1 cellular context compared by ENCODE assay signal in the genomic region with DNA sequence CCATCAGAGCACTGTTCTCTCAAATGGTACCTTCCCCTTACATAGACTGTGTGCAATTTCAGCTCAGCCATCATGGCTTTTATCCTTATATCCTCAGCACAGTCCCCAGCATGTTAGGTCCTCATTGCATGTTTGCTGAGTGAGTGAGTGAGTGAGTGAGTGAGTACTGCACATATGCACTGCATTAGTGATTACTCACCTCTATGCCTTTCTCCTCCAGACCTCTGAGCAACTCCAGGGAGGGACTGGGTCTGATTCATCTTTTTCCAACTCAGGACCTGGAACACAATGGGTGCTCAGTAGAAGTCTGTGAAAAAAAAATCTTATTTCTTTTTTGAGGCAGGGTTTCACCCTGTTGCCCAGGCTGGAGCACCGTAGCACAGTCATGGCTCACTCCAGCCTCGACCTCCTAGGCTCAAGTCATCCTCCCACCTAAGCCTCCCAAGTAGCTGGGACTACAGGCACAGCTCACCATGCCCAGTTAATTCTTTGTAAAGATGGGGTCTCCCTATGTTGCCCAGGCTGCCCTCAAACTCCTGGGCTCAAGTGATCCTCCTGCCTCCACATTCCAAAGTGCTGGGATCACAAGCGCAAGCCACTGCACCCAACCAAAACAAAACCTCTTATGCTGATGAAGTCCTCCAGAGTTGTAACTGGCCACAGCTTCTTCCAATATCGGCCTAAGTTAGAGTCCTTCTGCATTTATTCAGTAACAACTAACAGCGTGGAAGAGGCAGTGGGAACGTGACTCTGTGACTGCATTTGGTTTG.
A peak's percentile ranks its signal among the peaks of the same experiment; 100 is the strongest.
TF ChIP-seq lines count a peak whose summit lies in the region.

No MANE protein-coding gene starts in this region.

TF ChIP-seq in endothelial cell of umbilical vein, 7 proteins besides CTCF, POLR2A, EP300 and RAD21:
- TF ChIP-seq EZH2 (IDR thresholded peaks at IDR 0.05; ENCODE audit: borderline replicate concordance, low read depth, low read length, severe bottlenecking): no peak
- no peak for TF ChIP-seq MYC (IDR thresholded peaks at IDR 0.05; ENCODE audit: low read depth, low read length)
- TF ChIP-seq MAX (IDR thresholded peaks at IDR 0.05; ENCODE audit: insufficient read depth, insufficient read length): no peak
- no peak for TF ChIP-seq JUN (IDR thresholded peaks at IDR 0.05; ENCODE audit: borderline replicate concordance, insufficient read depth, insufficient read length, low read depth)
- no peak for TF ChIP-seq GATA2 (IDR thresholded peaks at IDR 0.05; ENCODE audit: insufficient read depth, insufficient read length, low read depth, low read length)
- no peak for TF ChIP-seq POLR2AphosphoS5 (IDR thresholded peaks at IDR 0.05; ENCODE audit: insufficient read depth, low read depth, low read length)
- TF ChIP-seq FOS (IDR thresholded peaks at IDR 0.05; ENCODE audit: borderline replicate concordance, insufficient read depth, low read length): peak; percentile 61
